Comparison of ENCODE assay signal across 8 cellular contexts in the genomic region with DNA sequence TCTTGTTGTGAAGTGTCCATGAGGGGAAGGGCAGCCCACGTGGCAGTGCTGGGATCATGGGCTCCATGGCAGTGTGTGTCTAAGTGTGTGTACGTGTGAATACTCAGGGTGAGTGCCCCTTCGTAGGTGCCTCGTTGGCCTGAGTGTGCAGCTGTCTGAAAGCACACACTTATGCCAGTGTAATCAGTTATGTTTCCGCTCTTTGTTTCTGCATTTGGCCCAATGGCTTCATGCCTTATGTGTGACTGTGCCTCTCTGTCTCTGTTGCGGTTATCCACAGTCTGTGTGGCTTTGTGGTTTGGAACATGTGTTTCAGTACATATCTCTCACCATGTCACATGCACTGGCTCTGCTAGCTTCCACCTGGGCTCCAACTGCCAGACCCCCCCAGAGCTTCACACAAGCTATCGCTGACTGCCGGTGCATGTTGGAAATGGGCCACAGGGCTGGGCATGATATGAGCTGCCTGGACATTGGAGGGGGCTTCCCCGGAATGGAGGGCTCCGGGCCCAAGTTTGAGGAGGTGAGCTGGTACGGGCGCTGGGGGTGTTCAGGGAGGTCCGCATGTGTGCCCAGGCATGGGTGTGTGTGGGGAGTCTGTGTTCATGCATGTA.
A peak's percentile ranks its signal among the peaks of the same experiment; 100 is the strongest.
DNase-seq lines count a peak whose midpoint lies in the region; ATAC-seq and TF ChIP-seq lines count a peak whose summit lies in the region.

No MANE protein-coding gene starts in this region.

- intact Hi-C loops in activated CD8-positive, alpha-beta T cell treated with anti-CD3 and anti-CD28 coated beads for 36 hours (cut with micrococcal nuclease), result no loop called here

- CTCF ChIA-PET in activated CD8-positive, alpha-beta T cell treated with anti-CD3 and anti-CD28 coated beads for 36 hours (lab: Charles Lee), result interaction anchor here (1.2 to 1.7 kb wide), 2 partner anchors 43 to 322 kb away, joined by 4 to 5 read pairs; no protein-coding TSS in a partner anchor

- H3K4me3 Mint-ChIP-seq in activated CD8-positive, alpha-beta T cell treated with anti-CD3 and anti-CD28 coated beads for 36 hours, result no peak overlapping the region
- H3K4me3 Mint-ChIP-seq in stimulated activated effector memory CD8-positive, alpha-beta T cell treated with anti-CD3 and anti-CD28 coated beads, Interleukin-12 subunit alpha, Interleukin-12 subunit beta, amount 100 ng/mL, for 72 hours, result no peak overlapping the region

- in situ Hi-C loops in GM13976 (cut with MboI; ENCODE audit: low sequenced_read_pairs, unreplicated experiment), result no loop called here

- POLR2A ChIA-PET in activated CD8-positive, alpha-beta T cell treated with anti-CD3 and anti-CD28 coated beads for 36 hours (lab: Charles Lee), result no interaction called here

- no peak for TF ChIP-seq CTCF in activated CD8-positive, alpha-beta T cell treated with anti-CD3 and anti-CD28 coated beads for 36 hours (IDR thresholded peaks at IDR 0.05)
- no peak for TF ChIP-seq CTCF in GM13976 (IDR thresholded peaks at IDR 0.05; ENCODE audit: borderline replicate concordance, control extremely low read depth, extremely low read depth, insufficient read depth, missing control alignments)

- no peaks in the 10 kb centered on the region for H3K9me3 Mint-ChIP-seq in activated CD8-positive, alpha-beta T cell treated with anti-CD3 and anti-CD28 coated beads for 36 hours
- no peaks in the 10 kb centered on the region for H3K9me3 Mint-ChIP-seq in stimulated activated effector memory CD8-positive, alpha-beta T cell treated with anti-CD3 and anti-CD28 coated beads, Interleukin-12 subunit alpha, Interleukin-12 subunit beta, amount 100 ng/mL, for 72 hours

- DNase-seq in activated CD8-positive, alpha-beta memory T cell treated with anti-CD3 and anti-CD28 coated beads for 24 hours, result peak; percentile 60
- DNase-seq in activated CD8-positive, alpha-beta memory T cell treated with anti-CD3 and anti-CD28 coated beads, Interleukin-2, amount 50 U/mL, for 48 hours, result no peak
- DNase-seq in activated CD8-positive, alpha-beta T cell treated with anti-CD3 and anti-CD28 coated beads for 36 hours, result peak; percentile 79
- no peak for DNase-seq in stimulated activated effector memory CD8-positive, alpha-beta T cell treated with anti-CD3 and anti-CD28 coated beads, Interleukin-12 subunit alpha, Interleukin-12 subunit beta, amount 100 ng/mL, for 72 hours (ENCODE audit: low spot score in 2 of 2)
- DNase-seq in OCI-M2 (lab: John Stamatoyannopoulos, UW; ENCODE audit: unreplicated experiment), result no peak
- no peak for DNase-seq in GM13976 (ENCODE audit: low spot score)
- no peak for DNase-seq in HuH-7 (ENCODE audit: low spot score)

- peak overlapping the region; percentile 54 for H3K27ac Mint-ChIP-seq in activated CD8-positive, alpha-beta T cell treated with anti-CD3 and anti-CD28 coated beads for 36 hours
- H3K27ac Mint-ChIP-seq in stimulated activated effector memory CD8-positive, alpha-beta T cell treated with anti-CD3 and anti-CD28 coated beads, Interleukin-12 subunit alpha, Interleukin-12 subunit beta, amount 100 ng/mL, for 72 hours, result peak overlapping the region; percentile 61

- peaks cover 4% of the 10 kb centered on the region for H3K27me3 Mint-ChIP-seq in activated CD8-positive, alpha-beta T cell treated with anti-CD3 and anti-CD28 coated beads for 36 hours

- peaks cover 22% of the 10 kb centered on the region for H3K4me1 Mint-ChIP-seq in activated CD8-positive, alpha-beta T cell treated with anti-CD3 and anti-CD28 coated beads for 36 hours (ENCODE audit: low read depth)
- H3K4me1 Mint-ChIP-seq in stimulated activated effector memory CD8-positive, alpha-beta T cell treated with anti-CD3 and anti-CD28 coated beads, Interleukin-12 subunit alpha, Interleukin-12 subunit beta, amount 100 ng/mL, for 72 hours, result peaks cover 14% of the 10 kb centered on the region

- no peaks in the 10 kb centered on the region for H3K36me3 Mint-ChIP-seq in activated CD8-positive, alpha-beta T cell treated with anti-CD3 and anti-CD28 coated beads for 36 hours (ENCODE audit: low read depth)
- no peaks in the 10 kb centered on the region for H3K36me3 Mint-ChIP-seq in stimulated activated effector memory CD8-positive, alpha-beta T cell treated with anti-CD3 and anti-CD28 coated beads, Interleukin-12 subunit alpha, Interleukin-12 subunit beta, amount 100 ng/mL, for 72 hours

- peak; percentile 58 for ATAC-seq in HG02981 (IDR thresholded peaks at IDR 0.05; ENCODE audit: unreplicated experiment)
- peak; percentile 65 for ATAC-seq in activated CD8-positive, alpha-beta T cell treated with anti-CD3 and anti-CD28 coated beads for 36 hours
- peak; percentile 55 for ATAC-seq in stimulated activated effector memory CD8-positive, alpha-beta T cell treated with anti-CD3 and anti-CD28 coated beads, Interleukin-12 subunit alpha, Interleukin-12 subunit beta, amount 100 ng/mL, for 72 hours

Comparison
In these comparisons a context has a peak if more than half of its experiments do, and no peak if none do; other contexts are left out.
1. DNase-seq: peak in activated CD8-positive, alpha-beta memory T cell treated with anti-CD3 and anti-CD28 coated beads for 24 hours (single experiment) and activated CD8-positive, alpha-beta T cell treated with anti-CD3 and anti-CD28 coated beads for 36 hours (single experiment); none in activated CD8-positive, alpha-beta memory T cell treated with anti-CD3 and anti-CD28 coated beads, Interleukin-2, amount 50 U/mL, for 48 hours (single experiment), stimulated activated effector memory CD8-positive, alpha-beta T cell treated with anti-CD3 and anti-CD28 coated beads, Interleukin-12 subunit alpha, Interleukin-12 subunit beta, amount 100 ng/mL, for 72 hours (0 of 2), OCI-M2 (single experiment), GM13976 (single experiment) and HuH-7 (single experiment).
2. Peak in every context shown above with its lines, with median percentiles within 50 percentile points of each other: ATAC-seq.